ENCODE assay signal across 9 cellular contexts in the genomic region with DNA sequence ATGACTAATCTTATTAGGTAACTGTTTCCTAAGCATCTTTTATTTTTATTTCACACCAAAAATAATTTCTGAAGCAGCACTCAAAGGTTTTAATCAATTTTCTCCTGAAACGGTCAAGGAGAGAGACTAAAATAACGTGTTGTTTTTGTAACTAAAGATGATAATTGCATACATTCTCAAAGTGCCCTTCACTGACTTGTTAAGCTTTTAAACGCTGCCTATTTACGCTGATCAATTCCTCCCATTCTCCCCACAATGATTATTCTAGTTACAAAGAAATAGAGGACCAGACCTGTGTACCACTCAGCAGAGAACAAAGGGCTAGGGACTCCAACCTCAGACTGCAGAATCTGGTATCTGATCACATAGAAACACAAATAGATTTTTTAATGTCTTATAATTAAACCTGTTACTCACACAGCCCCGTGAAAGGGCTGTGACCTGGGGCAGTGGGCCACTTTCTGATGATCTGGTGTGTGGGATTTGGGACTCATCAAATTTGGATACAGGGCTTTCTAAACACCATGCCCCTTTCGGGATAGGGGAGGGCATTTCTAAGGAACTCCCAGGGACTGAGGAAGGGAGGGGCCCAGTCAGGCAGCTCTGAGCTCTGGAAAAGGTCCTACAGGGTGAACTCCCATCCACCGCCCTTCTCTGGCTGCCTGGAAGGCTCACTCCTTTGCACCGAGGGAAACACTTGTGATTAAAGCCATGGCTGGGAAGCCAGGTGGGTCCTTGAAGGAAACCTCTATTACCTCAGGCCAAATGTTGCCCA.
DNase-seq lines count a peak whose midpoint lies in the region; ATAC-seq and TF ChIP-seq lines count a peak whose summit lies in the region.
"Had no signal": no experiment of that assay in that cellular context is flagged by ENCODE, and none has a peak within 500 bp of the region (broad histone marks: within the 10 kb centered on the region; RNA-seq: fewer than 3 reads in every experiment).

No MANE protein-coding gene starts in this region.

- no peak overlapping the region for H3K4me3 ChIP-seq in HEK293 (ENCODE audit: low read depth, low read length)
- H3K4me3 ChIP-seq: cardiac muscle cell had no signal

- DNase-seq in SHP77 treated with DMSO at 0.1 percent for 48 hours (lab: John Stamatoyannopoulos, UW): peak; percentile 57
- DNase-seq in glutamatergic neuron: no peak
- DNase-seq in sciatic nerve (ENCODE audit: low spot score): no peak
- no peak for DNase-seq in NCI-H187 treated with DMSO at 0.1 percent for 48 hours (lab: John Stamatoyannopoulos, UW)
- no peak for DNase-seq in activated T-cell treated with anti-CD3 and anti-CD28 coated beads for 4 hours
- no peak for DNase-seq in ACHN

- H3K27ac Mint-ChIP-seq in glutamatergic neuron (ENCODE audit: unreplicated experiment): peak overlapping the region; percentile 95

- no peak overlapping the region for H3K27ac ChIP-seq in HEK293 (ENCODE audit: extremely low read depth, low read depth, low read length)
- H3K27ac ChIP-seq: cardiac muscle cell had no signal

- POLR2A ChIA-PET in HEK293 (lab: Yijun Ruan, JAX): no interaction called here

- H3K4me3 Mint-ChIP-seq in glutamatergic neuron (ENCODE audit: unreplicated experiment): peak overlapping the region; percentile 58

- peaks cover 13% of the 10 kb centered on the region for H3K9me3 Mint-ChIP-seq in glutamatergic neuron (ENCODE audit: unreplicated experiment)

- H3K36me3 ChIP-seq in HEK293 (ENCODE audit: control insufficient read depth in 2 of 2, insufficient read depth in 1 of 2, low read length in 2 of 2): no peaks in the 10 kb centered on the region
- H3K36me3 ChIP-seq: cardiac muscle cell had no signal

- peaks cover 8% of the 10 kb centered on the region for H3K4me1 ChIP-seq in HEK293 (ENCODE audit: control insufficient read depth, insufficient read depth, low read length)

- ATAC-seq in sciatic nerve (peak; percentile 52), GM21515 (IDR thresholded peaks at IDR 0.05; ENCODE audit: unreplicated experiment) (no peak)

- peaks cover 11% of the 10 kb centered on the region for H3K27me3 Mint-ChIP-seq in glutamatergic neuron (ENCODE audit: unreplicated experiment)

- intact Hi-C loops in sciatic nerve (cut with DNase I): no loop called here

- no peak for TF ChIP-seq CTCF in HEK293 (tag by site-specific recombination; IDR thresholded peaks at IDR 0.05)
- TF ChIP-seq CTCF in glutamatergic neuron (IDR thresholded peaks at IDR 0.05; ENCODE audit: partially characterized antibody, unreplicated experiment): no peak

- H3K9me3 ChIP-seq in HEK293 (ENCODE audit: control insufficient read depth, insufficient read depth, low read depth, low read length): no peaks in the 10 kb centered on the region

- in situ Hi-C loops in ACHN (cut with HindIII; ENCODE audit: low pct_ligation_motif_present, low pct_unique_long_range_greater_than_20kb, low sequenced_read_pairs): no loop called here

- peaks cover 83% of the 10 kb centered on the region for H3K4me1 Mint-ChIP-seq in glutamatergic neuron (ENCODE audit: low read depth, unreplicated experiment)

- CTCF ChIA-PET in HEK293 (lab: Yijun Ruan, JAX): interaction anchor here (0.7 to 1.9 kb wide), 5 partner anchors 12 to 183 kb away, joined by 3 to 8 read pairs (median 3); no protein-coding TSS in a partner anchor

- H3K36me3 Mint-ChIP-seq in glutamatergic neuron (ENCODE audit: unreplicated experiment): no peaks in the 10 kb centered on the region

TF ChIP-seq in HEK293, 187 proteins besides CTCF, POLR2A, EP300 and RAD21:
- TF ChIP-seq ZFP37 (tag by site-specific recombination; IDR thresholded peaks at IDR 0.05) (peak; percentile 71; the same call in 1 of the 2 replicates), TSHZ1 (tag by site-specific recombination; IDR thresholded peaks at IDR 0.05; ENCODE audit: borderline replicate concordance) (peak; percentile 32; the same call in 1 of the 2 replicates), ZNF366 (tag by site-specific recombination; conservative IDR thresholded peaks at IDR 0.05) (0 out of 2 replicates have a peak, but pooled peaks have one; percentile 16), WT1 (tag by site-specific recombination; IDR thresholded peaks at IDR 0.05) (peak; percentile 48; the same call in 1 of the 2 replicates), SCRT2 (tag by site-specific recombination; IDR thresholded peaks at IDR 0.05) (peak; percentile 47), ZBTB44 (tag by site-specific recombination; IDR thresholded peaks at IDR 0.05) (no peak), SP7 (tag by site-specific recombination; IDR thresholded peaks at IDR 0.05) (peak; percentile 76), KLF1 (tag by site-specific recombination; IDR thresholded peaks at IDR 0.05) (peak; percentile 24; the same call in 1 of the 2 replicates), ZNF335 (tag by site-specific recombination; conservative IDR thresholded peaks at IDR 0.05) (peak; percentile 64), ZSCAN30 (tag by site-specific recombination; IDR thresholded peaks at IDR 0.05) (no peak), PRDM6 (tag by site-specific recombination; IDR thresholded peaks at IDR 0.05) (peak; percentile 65), ZNF510 (tag by site-specific recombination; IDR thresholded peaks at IDR 0.05; ENCODE audit: insufficient replicate concordance) (no peak), ZFP69B (tag by site-specific recombination; IDR thresholded peaks at IDR 0.05) (no peak), ZNF776 (tag by site-specific recombination; IDR thresholded peaks at IDR 0.05; ENCODE audit: borderline replicate concordance) (no peak), FEZF1 (tag by site-specific recombination; IDR thresholded peaks at IDR 0.05) (peak; percentile 58), TRIM28 (IDR thresholded peaks at IDR 0.05; ENCODE audit: borderline replicate concordance, low read length) (0 out of 2 replicates have a peak, but pooled peaks have one; percentile 16), GLIS1 (tag by site-specific recombination; IDR thresholded peaks at IDR 0.05) (peak; percentile 29; the same call in 1 of the 2 replicates), ZBTB17 (tag by site-specific recombination; IDR thresholded peaks at IDR 0.05) (peak; percentile 56), ZNF239 (tag by site-specific recombination; IDR thresholded peaks at IDR 0.05) (no peak)
